Comparison of ENCODE assay signal across 8 cellular contexts in the genomic region with DNA sequence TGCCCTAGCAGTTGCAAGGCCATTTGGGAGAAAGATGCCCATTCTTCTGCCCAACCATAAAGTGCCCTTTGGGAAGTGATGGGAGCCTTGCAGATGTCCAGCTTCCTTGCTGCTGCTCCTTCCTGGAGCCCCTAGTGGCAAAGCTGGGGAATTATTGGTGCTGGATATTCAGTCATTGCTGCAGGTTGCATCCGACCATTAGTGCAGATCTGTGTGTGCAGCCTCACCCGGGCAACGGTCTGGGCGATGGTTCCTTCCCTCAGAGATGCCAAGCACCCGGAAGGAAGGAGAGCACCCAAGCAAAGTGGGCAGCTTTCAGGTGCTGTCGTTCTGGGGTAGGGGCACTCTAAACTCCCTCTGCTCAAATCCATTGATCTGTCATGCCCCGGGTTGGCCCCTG.
DNase-seq lines count a peak whose midpoint lies in the region; ATAC-seq and TF ChIP-seq lines count a peak whose summit lies in the region.

No MANE protein-coding gene starts in this region.

- POLR2A ChIA-PET in CD4-positive, alpha-beta T cell (lab: Charles Lee) = no interaction called here

- no peaks in the 10 kb centered on the region for H3K36me3 Mint-ChIP-seq in CD4-positive, alpha-beta T cell (ENCODE audit: low read depth)
- H3K36me3 Mint-ChIP-seq in progenitor cell of endocrine pancreas (ENCODE audit: insufficient read depth) = no peaks in the 10 kb centered on the region

- intact Hi-C loops in CD4-positive, alpha-beta T cell (cut with DNase I, micrococcal nuclease) = no loop called here

- CTCF ChIA-PET in CD4-positive, alpha-beta T cell (lab: Charles Lee) = no interaction called here

- H3K27ac ChIP-seq in CD4-positive, alpha-beta T cell (ENCODE audit: low read depth, low read length) = no peak overlapping the region

- H3K9me3 Mint-ChIP-seq in CD4-positive, alpha-beta T cell = no peaks in the 10 kb centered on the region
- H3K9me3 Mint-ChIP-seq in progenitor cell of endocrine pancreas (ENCODE audit: low read depth) = no peaks in the 10 kb centered on the region

- no peak overlapping the region for H3K4me3 Mint-ChIP-seq in CD4-positive, alpha-beta T cell
- no peak overlapping the region for H3K4me3 Mint-ChIP-seq in progenitor cell of endocrine pancreas (ENCODE audit: low read depth)

- ATAC-seq in CD4-positive, alpha-beta T cell (ENCODE audit: poor library complexity) = no peak
- ATAC-seq in HG02588 (IDR thresholded peaks at IDR 0.05; ENCODE audit: unreplicated experiment) (no peak), GM21723 (IDR thresholded peaks at IDR 0.05; ENCODE audit: unreplicated experiment) (no peak), HG03378 (IDR thresholded peaks at IDR 0.05; ENCODE audit: unreplicated experiment) (no peak)

- no peaks in the 10 kb centered on the region for H3K4me1 Mint-ChIP-seq in CD4-positive, alpha-beta T cell (ENCODE audit: low read depth)
- peaks cover 7% of the 10 kb centered on the region for H3K4me1 Mint-ChIP-seq in progenitor cell of endocrine pancreas (ENCODE audit: low read depth)

- H3K27me3 ChIP-seq in CD4-positive, alpha-beta T cell (ENCODE audit: control insufficient read depth, insufficient read depth, low read length) = peaks cover 33% of the 10 kb centered on the region

- peaks cover 54% of the 10 kb centered on the region for H3K27me3 Mint-ChIP-seq in CD4-positive, alpha-beta T cell
- H3K27me3 Mint-ChIP-seq in progenitor cell of endocrine pancreas = peaks cover 32% of the 10 kb centered on the region

- no peak overlapping the region for H3K4me3 ChIP-seq in fibroblast of mammary gland (ENCODE audit: control insufficient read depth, low read depth, low read length)

- H3K9me3 ChIP-seq in CD4-positive, alpha-beta T cell (ENCODE audit: control insufficient read depth, low read length) = no peaks in the 10 kb centered on the region

- peak; percentile 44 for TF ChIP-seq CTCF in CD4-positive, alpha-beta T cell (IDR thresholded peaks at IDR 0.05)
- TF ChIP-seq CTCF in fibroblast of mammary gland (conservative IDR thresholded peaks at IDR 0.05; ENCODE audit: control insufficient read depth, insufficient read depth, low read depth, low read length) = peak; percentile 86
- TF ChIP-seq CTCF in progenitor cell of endocrine pancreas (IDR thresholded peaks at IDR 0.05; ENCODE audit: unreplicated experiment) = peak; percentile 76

- H3K27ac Mint-ChIP-seq in CD4-positive, alpha-beta T cell = no peak overlapping the region
- no peak overlapping the region for H3K27ac Mint-ChIP-seq in progenitor cell of endocrine pancreas

- DNase-seq in CD4-positive, alpha-beta T cell = no peak
- DNase-seq in HCEC 1CT (peak; percentile 7), RKO (ENCODE audit: low spot score) (peak; percentile 65), fibroblast of mammary gland (ENCODE audit: low read depth) (peak; percentile 51), progenitor cell of endocrine pancreas (ENCODE audit: low spot score, unreplicated experiment) (no peak)

Comparison
In these comparisons a context has a peak if more than half of its experiments do, and no peak if none do; other contexts are left out.
1. DNase-seq: peak in HCEC 1CT (single experiment), RKO (single experiment) and fibroblast of mammary gland (single experiment); none in CD4-positive, alpha-beta T cell (0 of 10) and progenitor cell of endocrine pancreas (single experiment).
2. Peak in every context shown above with its lines, with median percentiles within 50 percentile points of each other: CTCF ChIP-seq.